ENCODE assay signal across 19 cellular contexts in the genomic region with DNA sequence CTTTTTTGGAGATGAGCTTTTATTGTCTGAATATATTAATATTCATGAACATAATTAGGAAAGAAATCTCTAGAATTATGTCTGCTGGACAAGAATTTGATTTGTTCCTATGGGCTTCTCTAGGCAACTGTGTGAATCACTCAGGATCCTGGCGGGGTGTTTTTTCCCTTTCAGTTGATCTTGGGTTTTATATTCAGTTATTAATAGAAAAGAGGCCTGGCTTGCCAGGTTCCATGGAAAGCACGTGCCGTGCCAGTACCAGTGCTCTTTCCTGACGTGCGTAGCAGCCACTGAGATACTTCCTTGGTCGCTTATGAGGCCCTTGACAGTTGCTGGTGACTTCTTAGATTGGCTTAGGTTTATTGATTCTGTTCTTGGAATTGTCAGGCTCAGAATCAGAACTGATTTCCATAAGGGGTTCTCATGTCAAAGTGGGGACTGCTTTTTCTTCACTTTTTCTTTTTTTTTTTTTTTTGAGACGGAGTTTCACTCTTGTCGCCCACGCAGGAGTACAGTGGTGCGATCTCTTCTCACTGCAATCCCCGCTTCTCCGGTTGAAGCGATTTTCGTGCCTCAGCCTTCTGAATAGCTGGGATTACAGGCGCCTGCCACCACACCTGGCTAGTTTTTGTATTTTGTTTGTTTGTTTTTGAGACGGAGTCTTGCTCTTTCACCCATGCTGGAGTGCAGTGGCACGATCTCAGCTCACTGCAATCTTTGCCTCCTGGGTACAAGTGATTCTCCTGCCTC. TPM values are rescaled to one million over a fixed set of nuclear protein-coding genes. Genes with fewer than 3 reads are reported as not detected.
DNase-seq lines count a peak whose midpoint lies in the region; ATAC-seq and TF ChIP-seq lines count a peak whose summit lies in the region.
"Had no signal": no experiment of that assay in that cellular context is flagged by ENCODE, and none has a peak within 500 bp of the region (broad histone marks: within the 10 kb centered on the region; RNA-seq: fewer than 3 reads in every experiment).

No MANE protein-coding gene starts in this region.

- H3K27me3 Mint-ChIP-seq in endodermal cell (ENCODE audit: insufficient read depth): no peaks in the 10 kb centered on the region
- H3K27me3 Mint-ChIP-seq: B cell; stimulated activated memory B cell treated with anti-CD40 and anti-IgM and Interleukin-4, amounts not matched to agents 10 μg/mL and 1 μg/mL and 100 μg/mL, for 72 hours had no signal

- no peak overlapping the region for H3K4me2 ChIP-seq in Karpas-422 (ENCODE audit: low read depth, low read length, poor library complexity, severe bottlenecking)
- no peak overlapping the region for H3K4me2 ChIP-seq in hepatocyte

- H3K4me1 ChIP-seq in Karpas-422 (ENCODE audit: low read length) (no peaks in the 10 kb centered on the region), endodermal cell (ENCODE audit: control insufficient read depth, insufficient read depth, low read length) (no peaks in the 10 kb centered on the region), hepatocyte (ENCODE audit: insufficient read depth) (peaks cover 8% of the 10 kb centered on the region)
- H3K4me1 ChIP-seq: lower lobe of right lung had no signal

- H3K27ac Mint-ChIP-seq in endodermal cell: no peak overlapping the region
- H3K27ac Mint-ChIP-seq in stimulated activated effector memory CD8-positive, alpha-beta T cell treated with anti-CD3 and anti-CD28 coated beads, Interleukin-12 subunit alpha, Interleukin-12 subunit beta, amount 100 ng/mL, for 72 hours: peak overlapping the region; percentile 20
- H3K27ac Mint-ChIP-seq: B cell; stimulated activated memory B cell treated with anti-CD40 and anti-IgM and Interleukin-4, amounts not matched to agents 10 μg/mL and 1 μg/mL and 100 μg/mL, for 72 hours had no signal

- ATAC-seq in stimulated activated effector memory CD8-positive, alpha-beta T cell treated with anti-CD3 and anti-CD28 coated beads, Interleukin-12 subunit alpha, Interleukin-12 subunit beta, amount 100 ng/mL, for 72 hours: no peak
- no peak for ATAC-seq in HG03378 (IDR thresholded peaks at IDR 0.05; ENCODE audit: unreplicated experiment)
- ATAC-seq: HepG2; lower lobe of right lung; Panc1; stimulated activated memory B cell treated with anti-CD40 and anti-IgM and Interleukin-4, amounts not matched to agents 10 μg/mL and 1 μg/mL and 100 μg/mL, for 72 hours had no signal

- H3K27me3 ChIP-seq in Karpas-422 (ENCODE audit: low read length): no peaks in the 10 kb centered on the region
- H3K27me3 ChIP-seq in endodermal cell (ENCODE audit: control insufficient read depth, insufficient read depth, low read length, poor library complexity, severe bottlenecking): no peaks in the 10 kb centered on the region
- no peaks in the 10 kb centered on the region for H3K27me3 ChIP-seq in hepatocyte

- no peak overlapping the region for H3K4me3 Mint-ChIP-seq in endodermal cell
- no peak overlapping the region for H3K4me3 Mint-ChIP-seq in stimulated activated effector memory CD8-positive, alpha-beta T cell treated with anti-CD3 and anti-CD28 coated beads, Interleukin-12 subunit alpha, Interleukin-12 subunit beta, amount 100 ng/mL, for 72 hours
- H3K4me3 Mint-ChIP-seq: B cell; stimulated activated memory B cell treated with anti-CD40 and anti-IgM and Interleukin-4, amounts not matched to agents 10 μg/mL and 1 μg/mL and 100 μg/mL, for 72 hours had no signal

- H3K36me3 ChIP-seq in Karpas-422 (ENCODE audit: insufficient read depth, low read length) (peaks cover 3% of the 10 kb centered on the region), endodermal cell (ENCODE audit: control insufficient read depth, insufficient read depth, low read length) (peaks cover 27% of the 10 kb centered on the region), hepatocyte (replicated peaks; ENCODE audit: insufficient read depth, low read depth) (no peaks in the 10 kb centered on the region)

- H3K9ac ChIP-seq in Karpas-422 (ENCODE audit: low read length) (no peak overlapping the region), endodermal cell (ENCODE audit: extremely low read depth, low read length, poor library complexity, severe bottlenecking) (no peak overlapping the region)

- DNase-seq in Karpas-422: peak; percentile 14
- no peak for DNase-seq in endodermal cell
- peak; percentile 68 to 72 for DNase-seq in lung microvascular endothelial cell (ENCODE audit: low read depth in 2 of 2)
- DNase-seq in stimulated activated effector memory CD8-positive, alpha-beta T cell treated with anti-CD3 and anti-CD28 coated beads, Interleukin-12 subunit alpha, Interleukin-12 subunit beta, amount 100 ng/mL, for 72 hours (ENCODE audit: low spot score in 2 of 2): no peak
- no peak for DNase-seq in KBM-7
- DNase-seq in activated CD4-positive, alpha-beta T cell treated with anti-CD3 and anti-CD28 coated beads, Interleukin-2, amount 50 U/mL, for 4 hours: no peak
- DNase-seq in hepatocyte (ENCODE audit: low spot score): no peak
- DNase-seq: activated gamma-delta T cell treated with Interleukin-2 at 50 U/mL for 16 hours; effector CD4-positive, alpha-beta T cell; HCEC 1CT; lower lobe of right lung; NCI-H748 treated with DMSO at 0.1 percent for 48 hours; small intestine; SW 1271 had no signal

- H3K9me3 ChIP-seq in Karpas-422 (ENCODE audit: low read length) (no peaks in the 10 kb centered on the region), endodermal cell (ENCODE audit: control insufficient read depth, low read length) (no peaks in the 10 kb centered on the region), hepatocyte (ENCODE audit: low read depth) (no peaks in the 10 kb centered on the region)
- H3K9me3 ChIP-seq: lower lobe of right lung had no signal

- H3K27ac ChIP-seq in Karpas-422 (ENCODE audit: low read length): no peak overlapping the region
- H3K27ac ChIP-seq in endodermal cell (ENCODE audit: low read depth, low read length): peak overlapping the region; percentile 25
- no peak overlapping the region for H3K27ac ChIP-seq in hepatocyte
- H3K27ac ChIP-seq: lower lobe of right lung had no signal

- in situ Hi-C loops in KBM-7 (cut with MboI; ENCODE audit: low pct_unique_long_range_greater_than_20kb, low sequenced_read_pairs): no loop called here

- H3K9me2 ChIP-seq in Karpas-422 (replicated peaks; ENCODE audit: insufficient read depth, low read length): no peaks in the 10 kb centered on the region
- H3K9me2 ChIP-seq in hepatocyte (replicated peaks; ENCODE audit: insufficient read depth): no peaks in the 10 kb centered on the region

- no peaks in the 10 kb centered on the region for H3K79me2 ChIP-seq in Karpas-422 (ENCODE audit: low read length)
- H3K79me2 ChIP-seq in hepatocyte: no peaks in the 10 kb centered on the region

- no peak overlapping the region for H2AFZ ChIP-seq in Karpas-422 (ENCODE audit: low read length)
- H2AFZ ChIP-seq in hepatocyte: no peak overlapping the region

- H4K20me1 ChIP-seq in Karpas-422 (ENCODE audit: insufficient read depth, low read depth, low read length): no peaks in the 10 kb centered on the region
- no peaks in the 10 kb centered on the region for H4K20me1 ChIP-seq in hepatocyte (ENCODE audit: insufficient read depth, poor library complexity, severe bottlenecking)

- H3K9me3 Mint-ChIP-seq in endodermal cell: no peaks in the 10 kb centered on the region
- no peaks in the 10 kb centered on the region for H3K9me3 Mint-ChIP-seq in stimulated activated effector memory CD8-positive, alpha-beta T cell treated with anti-CD3 and anti-CD28 coated beads, Interleukin-12 subunit alpha, Interleukin-12 subunit beta, amount 100 ng/mL, for 72 hours
- H3K9me3 Mint-ChIP-seq: stimulated activated memory B cell treated with anti-CD40 and anti-IgM and Interleukin-4, amounts not matched to agents 10 μg/mL and 1 μg/mL and 100 μg/mL, for 72 hours had no signal

- H3K4me3 ChIP-seq in Karpas-422 (ENCODE audit: low read length) (no peak overlapping the region), endodermal cell (ENCODE audit: low read length) (no peak overlapping the region), hepatocyte (no peak overlapping the region)
- H3K4me3 ChIP-seq: lower lobe of right lung had no signal

- peaks cover 51% of the 10 kb centered on the region for H3K36me3 Mint-ChIP-seq in endodermal cell (ENCODE audit: low read depth)
- H3K36me3 Mint-ChIP-seq in stimulated activated effector memory CD8-positive, alpha-beta T cell treated with anti-CD3 and anti-CD28 coated beads, Interleukin-12 subunit alpha, Interleukin-12 subunit beta, amount 100 ng/mL, for 72 hours: peaks cover 74% of the 10 kb centered on the region

- H3K4me1 Mint-ChIP-seq in endodermal cell: no peaks in the 10 kb centered on the region
- peaks cover 7% of the 10 kb centered on the region for H3K4me1 Mint-ChIP-seq in stimulated activated effector memory CD8-positive, alpha-beta T cell treated with anti-CD3 and anti-CD28 coated beads, Interleukin-12 subunit alpha, Interleukin-12 subunit beta, amount 100 ng/mL, for 72 hours
- H3K4me1 Mint-ChIP-seq: B cell; stimulated activated memory B cell treated with anti-CD40 and anti-IgM and Interleukin-4, amounts not matched to agents 10 μg/mL and 1 μg/mL and 100 μg/mL, for 72 hours had no signal

- no peak for TF ChIP-seq CTCF in endodermal cell (conservative IDR thresholded peaks at IDR 0.05)
- no peak for TF ChIP-seq CTCF in hepatocyte (IDR thresholded peaks at IDR 0.05; ENCODE audit: poor library complexity)

- WGBS in endodermal cell (ENCODE audit: insufficient coverage in 1 of 2, insufficient read length in 1 of 2), 2 experiments: 87 to 96% methylated on average over 13 to 17 of the region's 17 CpGs
- WGBS in hepatocyte (ENCODE audit: low lambda C conversion rate, missing lambda C conversion rate): 93% methylated on average over 17 of the region's 17 CpGs

RNA-seq across cellular contexts. Expression of a gene that starts 48.7 kb away (rescaled TPM):
- total RNA-seq in Karpas-422 (2014; rRNA removed; shearing (Covaris generic); ENCODE audit: low replicate concordance): 3.7 TPM in 2 replicates
- 10 to 100 TPM; 71.5 to 74.2 TPM for total RNA-seq in endodermal cell
- polyA plus RNA-seq in endodermal cell (2013, experiment 1 of 2): 77.6 TPM
- 78.5 TPM for polyA plus RNA-seq in endodermal cell (2013, experiment 2 of 2)
- 19.4 and 27.6 TPM in 2 replicates for total RNA-seq in lung microvascular endothelial cell
- 32.7 and 37.0 TPM in 2 replicates for total RNA-seq in hepatocyte
- polyA plus RNA-seq in hepatocyte: 14.6 and 15.4 TPM in 2 replicates

Comparison
In these comparisons a context has a peak if more than half of its experiments do, and no peak if none do; other contexts are left out.
1. DNase-seq: peak in Karpas-422 (single experiment) and lung microvascular endothelial cell (2 of 2); none in endodermal cell (single experiment), stimulated activated effector memory CD8-positive, alpha-beta T cell treated with anti-CD3 and anti-CD28 coated beads, Interleukin-12 subunit alpha, Interleukin-12 subunit beta, amount 100 ng/mL, for 72 hours (0 of 2), KBM-7 (single experiment), activated CD4-positive, alpha-beta T cell treated with anti-CD3 and anti-CD28 coated beads, Interleukin-2, amount 50 U/mL, for 4 hours (0 of 2) and hepatocyte (single experiment).